Comparison of ENCODE assay signal across 8 cellular contexts in the genomic region with DNA sequence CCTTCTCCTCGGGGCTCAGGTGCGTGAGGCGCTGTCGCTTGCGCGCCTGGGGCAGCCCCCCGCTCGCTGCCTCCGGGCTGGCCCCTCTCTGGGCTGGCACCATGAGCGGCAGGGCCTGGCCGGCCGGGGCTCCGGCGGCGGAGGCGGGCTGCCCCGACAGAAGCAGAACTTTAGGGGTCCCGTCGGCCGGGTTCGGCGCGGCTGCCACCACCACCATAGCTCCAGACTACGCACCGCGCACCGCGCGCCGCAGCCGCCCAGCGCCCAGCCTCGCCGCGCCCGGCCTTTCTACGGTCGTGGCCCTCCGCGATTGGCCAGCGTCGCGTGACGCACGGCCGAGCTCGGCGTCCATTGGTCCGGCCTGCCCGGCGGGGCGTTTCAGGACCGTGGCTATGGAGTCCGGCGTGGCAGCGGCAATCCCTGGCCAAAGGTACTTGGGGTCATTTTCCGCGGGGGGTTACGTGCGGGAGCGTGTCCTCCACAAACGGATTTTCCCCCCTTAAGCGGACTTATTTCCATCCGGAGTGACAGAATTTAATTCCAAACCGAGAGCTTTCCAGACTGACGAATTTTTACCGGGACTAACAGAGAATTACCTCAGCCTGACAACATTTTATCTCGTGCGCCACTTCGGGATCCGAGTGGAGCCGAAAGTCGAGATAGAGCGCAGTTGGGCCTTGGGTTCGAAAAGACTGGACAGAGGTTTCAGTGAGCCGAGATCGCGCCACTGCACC. TPM values are rescaled to one million over a fixed set of nuclear protein-coding genes. Genes with fewer than 3 reads are reported as not detected.
DNase-seq lines count a peak whose midpoint lies in the region; ATAC-seq and TF ChIP-seq lines count a peak whose summit lies in the region.

A gene (minus strand): TSS at position 262 of the 734 bp plus-strand sequence.

- peaks cover 45% of the 10 kb centered on the region for H3K36me3 Mint-ChIP-seq in activated naive CD8-positive, alpha-beta T cell treated with anti-CD3 and anti-CD28 coated beads, Interleukin-2, amount 10 ng/mL, durations not matched to agents 7 days and 5 days
- H3K36me3 Mint-ChIP-seq in osteocyte (ENCODE audit: unreplicated experiment), result peaks cover 34% of the 10 kb centered on the region

- H3K9ac ChIP-seq in SU-DHL-6 (ENCODE audit: low read length), result peak within 1 kb of the TSS; percentile 81

- POLR2A ChIA-PET in activated naive CD8-positive, alpha-beta T cell treated with anti-CD3 and anti-CD28 coated beads, Interleukin-2, amount 10 ng/mL, durations not matched to agents 7 days and 5 days (lab: Charles Lee), result interaction anchor here (0.8 to 8.2 kb wide), 15 partner anchors 9 to 272 kb away, joined by 3 to 208 read pairs (median 4); a partner anchor contains a TSS

- H3K4me1 Mint-ChIP-seq in activated naive CD8-positive, alpha-beta T cell treated with anti-CD3 and anti-CD28 coated beads, Interleukin-2, amount 10 ng/mL, durations not matched to agents 7 days and 5 days, result peaks cover 39% of the 10 kb centered on the region
- peaks cover 45% of the 10 kb centered on the region for H3K4me1 Mint-ChIP-seq in osteocyte (ENCODE audit: unreplicated experiment)

- TF ChIP-seq CTCF in GM06990 (IDR thresholded peaks at IDR 0.05; ENCODE audit: insufficient read depth, low read length, poor library complexity, severe bottlenecking) (no peak), HFF-Myc (IDR thresholded peaks at IDR 0.05; ENCODE audit: low read depth, low read length, missing control alignments) (no peak), SU-DHL-6 (IDR thresholded peaks at IDR 0.05; ENCODE audit: insufficient read depth, low read length, poor library complexity, severe bottlenecking) (no peak), osteocyte (IDR thresholded peaks at IDR 0.05) (no peak), thoracic aorta (IDR thresholded peaks at IDR 0.05) (no peak)

- peak within 1 kb of the TSS; percentile 72 for H3K4me2 ChIP-seq in SU-DHL-6 (ENCODE audit: low read depth, low read length, poor library complexity, severe bottlenecking)

- peak; percentile 94 for ATAC-seq in activated naive CD8-positive, alpha-beta T cell treated with anti-CD3 and anti-CD28 coated beads, Interleukin-2, amount 10 ng/mL, durations not matched to agents 7 days and 5 days (ENCODE audit: low read depth)
- ATAC-seq in thoracic aorta (ENCODE audit: insufficient number of reproducible peaks, low FRiP score, low read depth), result peak; percentile 91

- H3K27me3 Mint-ChIP-seq in activated naive CD8-positive, alpha-beta T cell treated with anti-CD3 and anti-CD28 coated beads, Interleukin-2, amount 10 ng/mL, durations not matched to agents 7 days and 5 days, result no peaks in the 10 kb centered on the region
- H3K27me3 Mint-ChIP-seq in osteocyte (ENCODE audit: unreplicated experiment), result no peaks in the 10 kb centered on the region

- DNase-seq in GM06990 (ENCODE audit: extremely low read depth, insufficient read length), result peak; percentile 96
- peak; percentile 66 for DNase-seq in HFF-Myc (ENCODE audit: extremely low read depth, low read depth)
- DNase-seq in NAMALWA (ENCODE audit: low spot score), result peak; percentile 93
- peak; percentile 94 for DNase-seq in activated naive CD8-positive, alpha-beta T cell treated with anti-CD3 and anti-CD28 coated beads, Interleukin-2, amount 10 ng/mL, durations not matched to agents 7 days and 5 days
- peak; percentile 87 to 97 (median 94) for DNase-seq in head of caudate nucleus
- peak; percentile 98 for DNase-seq in osteocyte (ENCODE audit: extremely low spot score, unreplicated experiment)
- peak; percentile 64 for DNase-seq in thoracic aorta (ENCODE audit: low spot score)

- H3K79me2 ChIP-seq in SU-DHL-6 (ENCODE audit: insufficient read depth, low read length), result 0 out of 2 replicates have a peak, but pooled peaks cover 6% of the 10 kb centered on the region

- no peaks in the 10 kb centered on the region for H3K9me3 Mint-ChIP-seq in activated naive CD8-positive, alpha-beta T cell treated with anti-CD3 and anti-CD28 coated beads, Interleukin-2, amount 10 ng/mL, durations not matched to agents 7 days and 5 days
- no peaks in the 10 kb centered on the region for H3K9me3 Mint-ChIP-seq in osteocyte (ENCODE audit: unreplicated experiment)

- H3K27me3 ChIP-seq in GM06990 (replicated peaks; ENCODE audit: control insufficient read depth, insufficient read depth, low read length) (no peaks in the 10 kb centered on the region), SU-DHL-6 (ENCODE audit: low read length) (no peaks in the 10 kb centered on the region), thoracic aorta (replicated peaks; ENCODE audit: insufficient read depth) (no peaks in the 10 kb centered on the region)

- H3K9me3 ChIP-seq in SU-DHL-6 (ENCODE audit: insufficient read depth, low read length) (no peaks in the 10 kb centered on the region), thoracic aorta (no peaks in the 10 kb centered on the region)

- H2AFZ ChIP-seq in SU-DHL-6 (ENCODE audit: low read depth, low read length, severe bottlenecking), result peak within 1 kb of the TSS; percentile 93

- no peaks in the 10 kb centered on the region; the same call in none of the 2 replicates for H4K20me1 ChIP-seq in SU-DHL-6 (ENCODE audit: low read depth, low read length)

- peak within 1 kb of the TSS; percentile 99 for H3K4me3 Mint-ChIP-seq in activated naive CD8-positive, alpha-beta T cell treated with anti-CD3 and anti-CD28 coated beads, Interleukin-2, amount 10 ng/mL, durations not matched to agents 7 days and 5 days
- H3K4me3 Mint-ChIP-seq in osteocyte (ENCODE audit: unreplicated experiment), result peak within 1 kb of the TSS; percentile 89

- H3K9me2 ChIP-seq in SU-DHL-6 (replicated peaks; ENCODE audit: insufficient read depth, low read length), result no peaks in the 10 kb centered on the region

- peak within 1 kb of the TSS; percentile 97 for H3K27ac Mint-ChIP-seq in activated naive CD8-positive, alpha-beta T cell treated with anti-CD3 and anti-CD28 coated beads, Interleukin-2, amount 10 ng/mL, durations not matched to agents 7 days and 5 days
- H3K27ac Mint-ChIP-seq in osteocyte (ENCODE audit: unreplicated experiment), result peak within 1 kb of the TSS; percentile 99

- intact Hi-C loops in head of caudate nucleus (cut with DNase I), result no loop called here

- H3K4me3 ChIP-seq in GM06990 (replicated peaks; ENCODE audit: low read depth, low read length) (peak within 1 kb of the TSS; percentile 72), HFF-Myc (replicated peaks; ENCODE audit: low read depth, low read length) (peak within 1 kb of the TSS; percentile 94), SU-DHL-6 (ENCODE audit: insufficient read depth, low read length, poor library complexity, severe bottlenecking) (peak within 1 kb of the TSS; percentile 76), thoracic aorta (peak within 1 kb of the TSS; percentile 100)

- H3K36me3 ChIP-seq in GM06990 (ENCODE audit: control insufficient read depth, insufficient read depth, low read length) (peaks cover 10% of the 10 kb centered on the region), SU-DHL-6 (ENCODE audit: low read length) (peaks cover 18% of the 10 kb centered on the region), thoracic aorta (peaks cover 21% of the 10 kb centered on the region)

- no peaks in the 10 kb centered on the region; the same call in 1 of the 2 replicates for H3F3A ChIP-seq in SU-DHL-6 (ENCODE audit: insufficient read depth)

- H3K27ac ChIP-seq in SU-DHL-6 (ENCODE audit: low read depth, low read length) (no peak within 1 kb of the TSS), thoracic aorta (peak within 1 kb of the TSS; percentile 100)

- H3K4me1 ChIP-seq in thoracic aorta (ENCODE audit: control insufficient read depth in 1 of 2, low read depth in 2 of 2), result peaks cover 36 to 53% of the 10 kb centered on the region in 2 donors

RNA-seq across cellular contexts. Expression of the gene that starts here (rescaled TPM):
- 100 to 1,000 TPM; 178 to 179 TPM for total RNA-seq in activated naive CD8-positive, alpha-beta T cell treated with anti-CD3 and anti-CD28 coated beads, Interleukin-2, amount 10 ng/mL, durations not matched to agents 7 days and 5 days
- total RNA-seq in osteocyte (144 and 150 TPM in 2 replicates), thoracic aorta (100 to 1,000 TPM; 176 to 282 TPM)
